12 cellular contexts compared by ENCODE assay signal in the genomic region with DNA sequence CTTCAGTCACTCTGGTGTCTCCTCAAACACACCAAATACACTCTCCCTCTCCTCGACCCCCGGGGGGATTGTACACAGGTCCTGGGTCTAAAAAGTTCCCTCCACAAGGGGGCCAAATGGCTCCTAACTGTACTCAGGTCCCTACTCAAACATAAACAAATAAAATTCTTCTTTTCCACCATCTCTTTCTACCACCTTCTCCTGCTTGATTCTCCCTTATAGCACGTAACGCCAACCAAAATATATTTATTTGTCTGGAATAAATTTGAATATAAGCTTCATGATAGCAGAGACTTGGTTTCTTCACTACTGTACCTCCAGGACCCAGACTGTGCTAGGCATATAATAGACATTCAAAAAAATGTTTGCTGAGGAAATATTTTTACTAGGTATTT. TPM values are rescaled to one million over a fixed set of nuclear protein-coding genes. Genes with fewer than 3 reads are reported as not detected.
DNase-seq lines count a peak whose midpoint lies in the region; ATAC-seq, FAIRE-seq and TF ChIP-seq lines count a peak whose summit lies in the region.
"Had no signal": no experiment of that assay in that cellular context is flagged by ENCODE, and none has a peak within 500 bp of the region (broad histone marks: within the 10 kb centered on the region; RNA-seq: fewer than 3 reads in every experiment).

No MANE protein-coding gene starts in this region.

- FAIRE-seq in kidney (lab: Jason Lieb, UNC): no peak

- H3K4me2 ChIP-seq in HCT116 (ENCODE audit: low read length): 0 out of 2 replicates have a peak overlapping the region, but pooled peaks have one; percentile 13

- H3K36me3 ChIP-seq in HCT116 (ENCODE audit: control insufficient read depth in 1 of 2, insufficient read depth in 2 of 2, low read length in 2 of 2) (no peaks in the 10 kb centered on the region), thyroid gland (no peaks in the 10 kb centered on the region), kidney (ENCODE audit: control insufficient read depth in 1 of 2, insufficient read depth in 2 of 2, low read length in 2 of 2) (no peaks in the 10 kb centered on the region)
- H3K36me3 ChIP-seq: tibial nerve had no signal

- H3K27ac ChIP-seq in HCT116 (ENCODE audit: low read depth, low read length) (no peak overlapping the region), thyroid gland (no peak overlapping the region), dorsolateral prefrontal cortex (peak overlapping the region in 5 of 59 donors; percentile 4 to 44 (median 21)), kidney (ENCODE audit: low read depth in 2 of 2, low read length in 2 of 2) (no peak overlapping the region)
- H3K27ac ChIP-seq: tibial nerve had no signal

- H3K4me3 ChIP-seq in HCT116 (replicated peaks in 1 of 2; ENCODE audit: low read depth in 1 of 2, low read length in 2 of 2): no peak overlapping the region
- H3K4me3 ChIP-seq in thyroid gland (replicated peaks in 1 of 3): no peak overlapping the region
- no peak overlapping the region for H3K4me3 ChIP-seq in dorsolateral prefrontal cortex
- H3K4me3 ChIP-seq in kidney (ENCODE audit: low read length in 2 of 2): no peak overlapping the region
- H3K4me3 ChIP-seq: tibial nerve had no signal

- RAD21 ChIA-PET in HCT116 (lab: Charles Lee; ENCODE audit: low non-redundant PET in 1 of 2, low total read pairs in 2 of 2, uncharacterized antibody in 2 of 2, unreplicated experiment in 2 of 2): no interaction called here

- BruUV-seq in HCT116 (replicated peaks; lab: Mats Ljungman, UMichigan): no TSS peak

- H3K27me3 Mint-ChIP-seq in osteocyte (ENCODE audit: unreplicated experiment): no peaks in the 10 kb centered on the region

- DNase-seq in NCI-H146 (lab: John Stamatoyannopoulos, UW): peak; percentile 7
- no peak for DNase-seq in NCI-H146 treated with DMSO at 0.1 percent for 48 hours (lab: John Stamatoyannopoulos, UW; ENCODE audit: unreplicated experiment)
- DNase-seq in HCT116 (ENCODE audit: low read depth, low spot score): no peak
- DNase-seq in NAMALWA (ENCODE audit: low spot score): peak; percentile 82
- no peak for DNase-seq in osteocyte (ENCODE audit: extremely low spot score, unreplicated experiment)
- no peak for DNase-seq in thyroid gland
- no peak for DNase-seq in dorsolateral prefrontal cortex
- no peak for DNase-seq in kidney
- DNase-seq: 8988T, natural killer cell had no signal

- peaks cover 53% of the 10 kb centered on the region for H3K4me1 Mint-ChIP-seq in osteocyte (ENCODE audit: unreplicated experiment)

- no peaks in the 10 kb centered on the region for H3K9me3 ChIP-seq in HCT116 (ENCODE audit: control insufficient read depth in 1 of 2, insufficient read depth in 1 of 2, low read depth in 1 of 2, low read length in 2 of 2)
- no peaks in the 10 kb centered on the region for H3K9me3 ChIP-seq in thyroid gland
- H3K9me3 ChIP-seq in kidney (ENCODE audit: control insufficient read depth in 1 of 2, low read length in 2 of 2): no peaks in the 10 kb centered on the region
- H3K9me3 ChIP-seq: tibial nerve had no signal

- 71 to 73% methylated on average over 4 of the region's 4 CpGs for WGBS in thyroid gland, 2 donors

- peaks cover 18% of the 10 kb centered on the region for H3K36me3 Mint-ChIP-seq in osteocyte (ENCODE audit: unreplicated experiment)
- H3K36me3 Mint-ChIP-seq: natural killer cell had no signal

- H3K9me2 ChIP-seq in HCT116 (ENCODE audit: insufficient read depth): no peaks in the 10 kb centered on the region

- no peak for TF ChIP-seq POLR2A in HCT116 (IDR thresholded peaks at IDR 0.05; ENCODE audit: borderline replicate concordance, extremely low read depth, insufficient read depth, insufficient read length)
- TF ChIP-seq POLR2A in thyroid gland (IDR thresholded peaks at IDR 0.05): no peak

- H3K27me3 ChIP-seq in HCT116 (ENCODE audit: insufficient read depth, low read length) (no peaks in the 10 kb centered on the region), thyroid gland (no peaks in the 10 kb centered on the region), dorsolateral prefrontal cortex (no peaks in the 10 kb centered on the region)
- H3K27me3 ChIP-seq: tibial nerve had no signal

- peaks cover 0 to 7% of the 10 kb centered on the region in 2 experiments; a peak in 2 of 4 replicates for H3K4me1 ChIP-seq in HCT116 (ENCODE audit: control insufficient read depth in 1 of 2, insufficient read depth in 2 of 2, low read length in 2 of 2)
- peaks cover 6 to 22% of the 10 kb centered on the region in 2 donors for H3K4me1 ChIP-seq in thyroid gland
- peaks cover 3 to 6% of the 10 kb centered on the region in 2 donors for H3K4me1 ChIP-seq in kidney (ENCODE audit: control insufficient read depth in 1 of 2, insufficient read depth in 1 of 2, low read depth in 1 of 2, low read length in 2 of 2)

- H3K9ac ChIP-seq in HCT116 (ENCODE audit: low read length): no peak overlapping the region
- H3K9ac ChIP-seq in kidney (ENCODE audit: low read length in 2 of 2): no peak overlapping the region

- H3K4me3 Mint-ChIP-seq in osteocyte (ENCODE audit: unreplicated experiment): no peak overlapping the region
- H3K4me3 Mint-ChIP-seq: natural killer cell had no signal

- intact Hi-C loops in HCT116 (cut with micrococcal nuclease): no loop called here
- intact Hi-C loops in thyroid gland (cut with DNase I): no loop called here
- intact Hi-C loops in dorsolateral prefrontal cortex (cut with DNase I): no loop called here
- intact Hi-C loops in kidney (cut with DNase I): no loop called here

- no peaks in the 10 kb centered on the region for H4K20me1 ChIP-seq in HCT116 (ENCODE audit: insufficient read depth)

- POLR2A ChIA-PET in HCT116 (lab: Charles Lee): no interaction called here

- H3K9me3 Mint-ChIP-seq in osteocyte (ENCODE audit: unreplicated experiment): no peaks in the 10 kb centered on the region
- H3K9me3 Mint-ChIP-seq: activated T-helper 2 cell treated with anti-CD3 and anti-CD28 coated beads, Interferon-gamma antibody, Interleukin-2, Interleukin-4, amounts not matched to agents 10 μg/mL and 5 μg/mL and 100 μg/mL, durations not matched to agents 14 hours and 24 hours and 36 hours; natural killer cell had no signal

- H3K79me2 ChIP-seq in HCT116 (ENCODE audit: insufficient read depth, low read length): no peaks in the 10 kb centered on the region

- peak; percentile 64; the same call in 1 of the 2 replicates for ATAC-seq in HCT116
- ATAC-seq: natural killer cell had no signal

- TF ChIP-seq RAD21 in HCT116 (IDR thresholded peaks at IDR 0.05; ENCODE audit: low read depth): no peak

- CTCF ChIA-PET in HCT116 (lab: Charles Lee): no interaction called here

- TF ChIP-seq CTCF in HCT116 (IDR thresholded peaks at IDR 0.05 in 2 of 3, conservative IDR thresholded peaks at IDR 0.05 in 1 of 3; ENCODE audit: borderline replicate concordance in 1 of 3, insufficient read depth in 1 of 3, low read depth in 2 of 3, low read length in 2 of 3) (peak in 2 of 3 experiments; percentile 40 to 52; a peak in 3 of 6 replicates), osteocyte (IDR thresholded peaks at IDR 0.05) (no peak), thyroid gland (IDR thresholded peaks at IDR 0.05) (no peak), dorsolateral prefrontal cortex (IDR thresholded peaks at IDR 0.05 in 54 of 56, conservative IDR thresholded peaks at IDR 0.05 in 2 of 56; ENCODE audit: low read depth in 1 of 56, partially characterized antibody in 56 of 56) (no peak), kidney (IDR thresholded peaks at IDR 0.05; ENCODE audit: borderline replicate concordance, extremely low read depth, insufficient read depth) (no peak)

- no peak overlapping the region for H2AFZ ChIP-seq in HCT116 (ENCODE audit: low read depth, low read length, poor library complexity, severe bottlenecking)

- peak overlapping the region; percentile 55 for H3K27ac Mint-ChIP-seq in osteocyte (ENCODE audit: unreplicated experiment)
- H3K27ac Mint-ChIP-seq: activated T-helper 2 cell treated with anti-CD3 and anti-CD28 coated beads, Interferon-gamma antibody, Interleukin-2, Interleukin-4, amounts not matched to agents 10 μg/mL and 5 μg/mL and 100 μg/mL, durations not matched to agents 14 hours and 24 hours and 36 hours; natural killer cell had no signal

TF ChIP-seq in HCT116, 20 proteins besides CTCF, POLR2A, EP300 and RAD21:
- TF ChIP-seq EZH2phosphoT487 (IDR thresholded peaks at IDR 0.05; ENCODE audit: borderline replicate concordance) (no peak), SRF (IDR thresholded peaks at IDR 0.05; ENCODE audit: low read depth) (no peak), ELF1 (IDR thresholded peaks at IDR 0.05; ENCODE audit: borderline replicate concordance, low read depth) (no peak), SIN3A (IDR thresholded peaks at IDR 0.05; ENCODE audit: low read depth) (no peak), YY1 (IDR thresholded peaks at IDR 0.05; ENCODE audit: extremely low read depth, insufficient replicate concordance, low read depth, low read length) (no peak), CBX3 (IDR thresholded peaks at IDR 0.05; ENCODE audit: low read depth) (no peak)
- TF ChIP-seq, protein P1, sequence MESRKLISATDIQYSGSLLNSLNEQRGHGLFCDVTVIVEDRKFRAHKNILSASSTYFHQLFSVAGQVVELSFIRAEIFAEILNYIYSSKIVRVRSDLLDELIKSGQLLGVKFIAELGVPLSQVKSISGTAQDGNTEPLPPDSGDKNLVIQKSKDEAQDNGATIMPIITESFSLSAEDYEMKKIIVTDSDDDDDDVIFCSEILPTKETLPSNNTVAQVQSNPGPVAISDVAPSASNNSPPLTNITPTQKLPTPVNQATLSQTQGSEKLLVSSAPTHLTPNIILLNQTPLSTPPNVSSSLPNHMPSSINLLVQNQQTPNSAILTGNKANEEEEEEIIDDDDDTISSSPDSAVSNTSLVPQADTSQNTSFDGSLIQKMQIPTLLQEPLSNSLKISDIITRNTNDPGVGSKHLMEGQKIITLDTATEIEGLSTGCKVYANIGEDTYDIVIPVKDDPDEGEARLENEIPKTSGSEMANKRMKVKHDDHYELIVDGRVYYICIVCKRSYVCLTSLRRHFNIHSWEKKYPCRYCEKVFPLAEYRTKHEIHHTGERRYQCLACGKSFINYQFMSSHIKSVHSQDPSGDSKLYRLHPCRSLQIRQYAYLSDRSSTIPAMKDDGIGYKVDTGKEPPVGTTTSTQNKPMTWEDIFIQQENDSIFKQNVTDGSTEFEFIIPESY (IDR thresholded peaks at IDR 0.05; ENCODE audit: extremely low read depth, insufficient replicate concordance, low read length): no peak

RNA-seq across cellular contexts. Expression of a gene that starts 21.4 kb away (rescaled TPM):
- total RNA-seq in HCT116 (2021; ENCODE audit: unreplicated experiment) (5.6 TPM), osteocyte (64.4 and 65.6 TPM in 2 replicates), thyroid gland (10 to 100 TPM; 32.0 to 60.2 (median 36.8) TPM), dorsolateral prefrontal cortex (10 to 100 TPM; 21.1 to 70.6 (median 32.8) TPM), kidney (35.8 TPM)
- polyA plus RNA-seq in HCT116 (2012): 2.3 and 2.7 TPM in 2 replicates
- polyA plus RNA-seq in kidney (ENCODE audit: insufficient read depth, low read depth, low replicate concordance): 5.9 TPM
- total RNA-seq: activated T-helper 2 cell treated with anti-CD3 and anti-CD28 coated beads, Interferon-gamma antibody, Interleukin-2, Interleukin-4, amounts not matched to agents 10 μg/mL and 5 μg/mL and 100 μg/mL, durations not matched to agents 14 hours and 24 hours and 36 hours had no signal

Comparison
In these comparisons a context has a peak if more than half of its experiments do, and no peak if none do; other contexts are left out.
1. DNase-seq: peak in NCI-H146 (single experiment) and NAMALWA (single experiment); none in NCI-H146 treated with DMSO at 0.1 percent for 48 hours (single experiment), HCT116 (single experiment), osteocyte (single experiment), thyroid gland (0 of 2), dorsolateral prefrontal cortex (0 of 10) and kidney (single experiment).
2. CTCF ChIP-seq: peak in HCT116 (2 of 3); none in osteocyte (single experiment), thyroid gland (0 of 6), dorsolateral prefrontal cortex (0 of 56) and kidney (single experiment).